ENCODE assay signal across 1 cellular context in the genomic region with DNA sequence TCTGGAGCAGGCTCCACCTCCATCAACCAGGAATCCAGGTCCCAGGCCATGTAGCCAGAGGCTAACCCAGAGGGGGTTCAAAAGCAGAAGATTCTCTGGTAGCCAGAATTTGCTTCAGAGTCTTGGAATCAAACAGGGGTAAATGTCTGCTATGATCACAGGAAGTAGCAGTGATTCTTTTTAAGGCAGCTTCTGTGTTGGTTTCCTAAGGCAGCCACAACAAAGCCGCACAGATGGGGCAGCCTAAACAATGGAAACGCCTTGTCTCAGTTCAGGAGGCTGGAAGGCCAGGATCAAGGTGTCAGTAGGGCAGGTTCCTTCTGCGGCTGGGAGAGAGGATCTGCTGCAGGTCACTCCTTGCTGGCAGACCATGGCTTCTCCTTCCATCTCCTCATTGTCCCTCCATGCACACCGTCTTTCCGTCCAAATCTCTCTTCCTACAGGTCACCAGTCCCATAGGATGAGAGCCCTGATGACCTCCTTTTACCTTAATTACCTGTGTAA.
TF ChIP-seq lines count a peak whose summit lies in the region.

No MANE protein-coding gene starts in this region.

TF ChIP-seq in HEK293, 187 proteins besides CTCF, POLR2A, EP300 and RAD21:
- TF ChIP-seq GLIS2 (tag by site-specific recombination; IDR thresholded peaks at IDR 0.05) (no peak), ZNF2 (tag by site-specific recombination; IDR thresholded peaks at IDR 0.05) (no peak), ZNF548 (tag by site-specific recombination; IDR thresholded peaks at IDR 0.05) (peak; percentile 97)
- TF ChIP-seq, protein P1, sequence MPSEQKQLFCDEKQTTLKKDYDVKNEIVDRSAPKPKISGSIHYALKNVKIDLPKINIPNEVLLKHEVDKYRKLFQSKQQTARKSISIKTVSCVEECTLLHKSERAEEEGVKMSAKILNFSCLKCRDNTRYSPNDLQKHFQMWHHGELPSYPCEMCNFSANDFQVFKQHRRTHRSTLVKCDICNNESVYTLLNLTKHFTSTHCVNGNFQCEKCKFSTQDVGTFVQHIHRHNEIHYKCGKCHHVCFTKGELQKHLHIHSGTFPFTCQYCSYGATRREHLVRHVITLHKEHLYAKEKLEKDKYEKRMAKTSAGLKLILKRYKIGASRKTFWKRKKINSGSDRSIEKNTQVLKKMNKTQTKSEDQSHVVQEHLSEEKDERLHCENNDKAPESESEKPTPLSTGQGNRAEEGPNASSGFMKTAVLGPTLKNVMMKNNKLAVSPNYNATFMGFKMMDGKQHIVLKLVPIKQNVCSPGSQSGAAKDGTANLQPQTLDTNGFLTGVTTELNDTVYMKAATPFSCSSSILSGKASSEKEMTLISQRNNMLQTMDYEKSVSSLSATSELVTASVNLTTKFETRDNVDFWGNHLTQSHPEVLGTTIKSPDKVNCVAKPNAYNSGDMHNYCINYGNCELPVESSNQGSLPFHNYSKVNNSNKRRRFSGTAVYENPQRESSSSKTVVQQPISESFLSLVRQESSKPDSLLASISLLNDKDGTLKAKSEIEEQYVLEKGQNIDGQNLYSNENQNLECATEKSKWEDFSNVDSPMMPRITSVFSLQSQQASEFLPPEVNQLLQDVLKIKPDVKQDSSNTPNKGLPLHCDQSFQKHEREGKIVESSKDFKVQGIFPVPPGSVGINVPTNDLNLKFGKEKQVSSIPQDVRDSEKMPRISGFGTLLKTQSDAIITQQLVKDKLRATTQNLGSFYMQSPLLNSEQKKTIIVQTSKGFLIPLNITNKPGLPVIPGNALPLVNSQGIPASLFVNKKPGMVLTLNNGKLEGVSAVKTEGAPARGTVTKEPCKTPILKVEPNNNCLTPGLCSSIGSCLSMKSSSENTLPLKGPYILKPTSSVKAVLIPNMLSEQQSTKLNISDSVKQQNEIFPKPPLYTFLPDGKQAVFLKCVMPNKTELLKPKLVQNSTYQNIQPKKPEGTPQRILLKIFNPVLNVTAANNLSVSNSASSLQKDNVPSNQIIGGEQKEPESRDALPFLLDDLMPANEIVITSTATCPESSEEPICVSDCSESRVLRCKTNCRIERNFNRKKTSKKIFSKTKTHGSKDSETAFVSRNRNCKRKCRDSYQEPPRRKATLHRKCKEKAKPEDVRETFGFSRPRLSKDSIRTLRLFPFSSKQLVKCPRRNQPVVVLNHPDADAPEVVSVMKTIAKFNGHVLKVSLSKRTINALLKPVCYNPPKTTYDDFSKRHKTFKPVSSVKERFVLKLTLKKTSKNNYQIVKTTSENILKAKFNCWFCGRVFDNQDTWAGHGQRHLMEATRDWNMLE (tag by site-specific recombination; conservative IDR thresholded peaks at IDR 0.05; ENCODE audit: low read depth): no peak
